ENCODE assay signal across 12 cellular contexts in genomic region chr19:40970396-40971325, GRCh38. TPM values are rescaled to one million over a fixed set of nuclear protein-coding genes. Genes with fewer than 3 reads are reported as not detected.
"Had no signal": no experiment of that assay in that cellular context is flagged by ENCODE, and none has a peak within 500 bp of the region (broad histone marks: within the 10 kb centered on the region; RNA-seq: fewer than 3 reads in every experiment).

No MANE protein-coding gene starts in this region.

RNA-seq across cellular contexts. Expression of gene CYP2B6, which starts 20.4 kb away (rescaled TPM):
- total RNA-seq: ascending aorta, breast epithelium, chondrocyte, dermis blood vessel endothelial cell, gastroesophageal sphincter, heart right ventricle, mesenteric fat pad, omental fat pad, right atrium auricular region, skeletal muscle tissue had no signal
- polyA plus RNA-seq: esophagus, heart right ventricle, neural cell had no signal
